Comparison of ENCODE assay signal across 8 cellular contexts in genomic region chr11:86954288-86955110, GRCh38. TPM values are rescaled to one million over a fixed set of nuclear protein-coding genes. Genes with fewer than 3 reads are reported as not detected.
DNase-seq lines count a peak whose midpoint lies in the region; ATAC-seq and TF ChIP-seq lines count a peak whose summit lies in the region.

No MANE protein-coding gene starts in this region.

- ATAC-seq in GM21390 (IDR thresholded peaks at IDR 0.05; ENCODE audit: unreplicated experiment) (peak; percentile 0), natural killer cell (no peak), HG03378 (IDR thresholded peaks at IDR 0.05; ENCODE audit: unreplicated experiment) (no peak), HG02642 (IDR thresholded peaks at IDR 0.05; ENCODE audit: poor library complexity, unreplicated experiment) (no peak)

- intact Hi-C loops in natural killer cell (cut with micrococcal nuclease) = no loop called here

- CTCF ChIA-PET in BJ (lab: Yijun Ruan, JAX) = interaction anchor here (0.9 to 1.9 kb wide), 2 partner anchors 13 to 15 kb away, joined by 3 to 8 read pairs; no protein-coding TSS in a partner anchor

- POLR2A ChIA-PET in BJ (lab: Charles Lee) = interaction anchor here (0.6 kb wide), 3 partner anchors 43 to 1326 kb away, joined by 4 read pairs; partner anchors contain the start of gene TMEM126B

- peaks cover 2% of the 10 kb centered on the region for H3K36me3 ChIP-seq in BJ (ENCODE audit: control insufficient read depth, insufficient read depth, low read length)

- TF ChIP-seq CTCF in BJ (IDR thresholded peaks at IDR 0.05; ENCODE audit: insufficient read depth, low read depth, low read length) (no peak), epithelial cell of proximal tubule (conservative IDR thresholded peaks at IDR 0.05; ENCODE audit: low read depth, low read length) (no peak), natural killer cell (IDR thresholded peaks at IDR 0.05) (no peak)

- H3K36me3 Mint-ChIP-seq in natural killer cell = no peaks in the 10 kb centered on the region

- no peaks in the 10 kb centered on the region; the same call in 1 of the 2 replicates for H3K27me3 ChIP-seq in BJ (ENCODE audit: control insufficient read depth, insufficient read depth, low read length)

- peak overlapping the region; percentile 82 for H3K4me3 ChIP-seq in BJ (ENCODE audit: low read depth, low read length)
- peak overlapping the region; percentile 80 for H3K4me3 ChIP-seq in epithelial cell of proximal tubule (ENCODE audit: low read depth, low read length)

- no peak for DNase-seq in BJ (ENCODE audit: low read depth)
- DNase-seq in RPMI7951 (ENCODE audit: low read depth) = peak; percentile 20
- DNase-seq in epithelial cell of proximal tubule (ENCODE audit: low read depth) = no peak
- no peak for DNase-seq in natural killer cell
- no peak for DNase-seq in occipital lobe (lab: John Stamatoyannopoulos, UW)

- H3K27me3 Mint-ChIP-seq in natural killer cell (ENCODE audit: low read depth in 2 of 2) = peaks cover 16 to 32% of the 10 kb centered on the region in 2 donors

- peaks cover 21 to 22% of the 10 kb centered on the region in 2 donors for H3K4me1 Mint-ChIP-seq in natural killer cell

- H3K9me3 Mint-ChIP-seq in natural killer cell = no peaks in the 10 kb centered on the region

- H3K27ac Mint-ChIP-seq in natural killer cell = no peak overlapping the region

- peak overlapping the region; percentile 79 for H3K4me3 Mint-ChIP-seq in natural killer cell

RNA-seq across cellular contexts. Expression of gene FZD4, which starts 0.7 kb away (rescaled TPM):
- 12.4 and 19.5 TPM in 2 replicates for polyA plus RNA-seq in BJ (2011; rRNA removed)
- polyA minus RNA-seq in BJ (2011; rRNA and poly(A)+ RNA removed) = 17.3 and 26.7 TPM in 2 replicates
- 2.6 and 3.2 TPM in 2 replicates for total RNA-seq in RPMI7951 (2014; rRNA removed; shearing (Covaris generic))
- total RNA-seq in epithelial cell of proximal tubule (3.2 and 4.7 TPM in 2 replicates), natural killer cell (under 1 TPM; 0.02 to 0.11 (median 0.05) TPM), occipital lobe (16.1 TPM)
